8 cellular contexts compared by ENCODE assay signal in the genomic region with DNA sequence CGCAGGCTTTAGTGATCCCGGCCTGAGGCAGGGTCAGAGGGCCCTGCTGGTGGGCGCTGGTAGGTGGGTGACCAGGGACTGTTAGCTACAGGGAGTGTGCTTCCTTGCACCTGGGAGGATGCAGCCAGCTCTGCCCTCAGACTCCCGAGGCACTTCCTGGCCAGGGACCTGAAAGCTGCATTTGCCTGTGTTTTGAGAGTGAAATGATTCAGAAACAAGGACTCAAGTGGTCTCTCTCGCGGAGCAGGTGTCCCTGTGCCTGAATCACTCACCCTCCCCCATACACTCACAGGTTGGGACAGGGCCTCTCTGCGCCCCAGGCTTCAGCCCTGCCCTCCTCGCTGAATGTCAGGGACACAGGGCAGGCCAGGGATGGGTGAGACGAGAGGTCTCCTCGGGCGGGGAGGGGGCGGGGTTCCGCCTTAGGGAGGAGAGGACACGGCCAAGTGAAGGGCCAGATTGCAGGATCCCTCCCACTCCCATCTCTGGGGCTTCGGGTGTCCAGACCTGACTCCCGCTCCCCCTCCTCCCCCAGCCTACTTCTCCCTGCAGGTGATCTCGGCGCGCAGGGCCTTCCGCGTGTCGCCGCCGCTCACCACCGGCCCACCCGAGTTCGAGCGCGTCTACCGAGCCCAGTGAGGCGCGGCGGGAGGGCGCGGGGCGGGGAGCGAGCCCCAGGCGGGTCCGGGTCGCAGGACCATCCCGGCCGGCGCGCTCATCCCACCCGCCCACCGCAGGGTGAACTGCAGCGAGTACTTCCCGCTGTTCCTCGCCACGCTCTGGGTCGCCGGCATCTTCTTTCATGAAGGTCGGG. TPM values are rescaled to one million over a fixed set of nuclear protein-coding genes. Genes with fewer than 3 reads are reported as not detected.
DNase-seq lines count a peak whose midpoint lies in the region; ATAC-seq and TF ChIP-seq lines count a peak whose summit lies in the region.

No MANE protein-coding gene starts in this region.

- H3K27me3 Mint-ChIP-seq in activated B cell treated with CpG ODN at 0.5 μM for 24 hours = no peaks in the 10 kb centered on the region

- CTCF ChIA-PET in activated B cell treated with CpG ODN at 0.5 μM for 24 hours (lab: Charles Lee) = interaction anchor here (1.4 kb wide), 1 partner anchor 33 kb away, joined by 9 read pairs; no protein-coding TSS in a partner anchor

- H3K27me3 ChIP-seq in HUES6 (ENCODE audit: control insufficient read depth, insufficient read depth, low read length) (no peaks in the 10 kb centered on the region), heart left ventricle (no peaks in the 10 kb centered on the region), sigmoid colon (no peaks in the 10 kb centered on the region)

- peaks cover 23% of the 10 kb centered on the region for H3K36me3 Mint-ChIP-seq in activated B cell treated with CpG ODN at 0.5 μM for 24 hours (ENCODE audit: low read depth)

- ATAC-seq in activated B cell treated with CpG ODN at 0.5 μM for 24 hours (ENCODE audit: low read depth) (no peak), heart left ventricle (peak in 1 of 4 donors; percentile 1)

- peak overlapping the region; percentile 64 for H3K4me3 Mint-ChIP-seq in activated B cell treated with CpG ODN at 0.5 μM for 24 hours

- peak; percentile 62 for DNase-seq in DMS 273 (lab: John Stamatoyannopoulos, UW; ENCODE audit: unreplicated experiment)
- no peak for DNase-seq in DMS 273 treated with DMSO at 0.1 percent for 48 hours (lab: John Stamatoyannopoulos, UW)
- DNase-seq in activated B cell treated with CpG ODN at 0.5 μM for 24 hours = no peak
- peak in 2 of 5 donors; percentile 35 to 52 for DNase-seq in heart left ventricle
- DNase-seq in sigmoid colon = peak; percentile 70
- no peak for DNase-seq in GM03348 (ENCODE audit: low spot score)
- no peak for DNase-seq in KBM-7

- TF ChIP-seq POLR2A in heart left ventricle (IDR thresholded peaks at IDR 0.05) (no peak), sigmoid colon (IDR thresholded peaks at IDR 0.05) (no peak)

- TF ChIP-seq CTCF in activated B cell treated with CpG ODN at 0.5 μM for 24 hours (IDR thresholded peaks at IDR 0.05) (no peak), heart left ventricle (IDR thresholded peaks at IDR 0.05) (no peak), sigmoid colon (IDR thresholded peaks at IDR 0.05) (no peak)

- H3K9me3 Mint-ChIP-seq in activated B cell treated with CpG ODN at 0.5 μM for 24 hours = no peaks in the 10 kb centered on the region

- H3K4me1 ChIP-seq in HUES6 (ENCODE audit: control insufficient read depth, insufficient read depth, low read length) = peaks cover 17% of the 10 kb centered on the region
- peaks cover 5 to 58% (median 49%) of the 10 kb centered on the region in 12 donors for H3K4me1 ChIP-seq in heart left ventricle
- peaks cover 0 to 40% (median 33%) of the 10 kb centered on the region in 4 donors for H3K4me1 ChIP-seq in sigmoid colon

- intact Hi-C loops in activated B cell treated with CpG ODN at 0.5 μM for 24 hours (cut with micrococcal nuclease) (loop anchor here (5.0 to 10.0 kb wide), 3 partner anchors 118 to 277 kb away; partner anchors contain the start of genes HNRNPH1 and RNF130), heart left ventricle (cut with DNase I) (loop anchor here in 5 of 10 donors (2.0 to 5.0 kb wide), 3 partner anchors 30 to 33 kb away; no protein-coding TSS in a partner anchor), sigmoid colon (cut with DNase I) (loop anchor here (5.0 kb wide), 1 partner anchor 118 kb away; no protein-coding TSS in a partner anchor)

- H3K4me1 Mint-ChIP-seq in activated B cell treated with CpG ODN at 0.5 μM for 24 hours = peaks cover 29% of the 10 kb centered on the region

- in situ Hi-C loops in KBM-7 (cut with MboI; ENCODE audit: low pct_unique_long_range_greater_than_20kb, low sequenced_read_pairs) = no loop called here

- POLR2A ChIA-PET in activated B cell treated with CpG ODN at 0.5 μM for 24 hours (lab: Charles Lee) = interaction anchor here (0.6 to 3.3 kb wide), 8 partner anchors 9 to 170 kb away, joined by 3 to 16 read pairs (median 4); partner anchors contain the start of genes MAML1 and SQSTM1

- TF ChIP-seq EP300 in sigmoid colon (IDR thresholded peaks at IDR 0.05) = no peak

- peak overlapping the region; percentile 82 for H3K9ac ChIP-seq in HUES6 (ENCODE audit: low read length)

- peak overlapping the region; percentile 12 for H3K27ac Mint-ChIP-seq in activated B cell treated with CpG ODN at 0.5 μM for 24 hours

- H3K9me3 ChIP-seq in HUES6 (ENCODE audit: control insufficient read depth, insufficient read depth, low read depth, low read length) (no peaks in the 10 kb centered on the region), heart left ventricle (no peaks in the 10 kb centered on the region), sigmoid colon (no peaks in the 10 kb centered on the region)

- peak overlapping the region; percentile 93 for H3K4me3 ChIP-seq in HUES6 (ENCODE audit: low read depth, low read length)
- H3K4me3 ChIP-seq in heart left ventricle = peak overlapping the region; percentile 46 to 82 (median 68)
- peak overlapping the region; percentile 38 to 67 (median 63) for H3K4me3 ChIP-seq in sigmoid colon

- H3K36me3 ChIP-seq in HUES6 (ENCODE audit: control insufficient read depth, insufficient read depth, low read length) (peaks cover 32% of the 10 kb centered on the region), heart left ventricle (peaks cover 7 to 34% (median 32%) of the 10 kb centered on the region in 9 donors), sigmoid colon (peaks cover 28 to 32% (median 31%) of the 10 kb centered on the region in 4 donors)

- H3K27ac ChIP-seq in HUES6 (ENCODE audit: low read depth, low read length) (peak overlapping the region; percentile 51; the same call in 1 of the 2 replicates), heart left ventricle (peak overlapping the region; percentile 63 to 95 (median 86)), sigmoid colon (peak overlapping the region; percentile 82 to 87 (median 84))

- 11 to 38% (median 19%) methylated on average over 13 to 53 of the region's 53 CpGs for WGBS in heart left ventricle, 4 donors
- 5 to 11% methylated on average over 53 of the region's 53 CpGs for WGBS in sigmoid colon, 2 donors

RNA-seq across cellular contexts. Expression of gene LTC4S, which starts 1.5 kb away (rescaled TPM):
- total RNA-seq in activated B cell treated with CpG ODN at 0.5 μM for 24 hours = 2.6 and 2.7 TPM in 2 replicates
- 10 to 100 TPM in 4 of 9 donors, 1 to 10 TPM in 5; 4.5 to 16.7 (median 9.5) TPM for total RNA-seq in heart left ventricle
- polyA plus RNA-seq in heart left ventricle = 10 to 100 TPM in 1 of 2 donors, 1 to 10 TPM in 1; 3.3 to 13.8 TPM
- 1 to 10 TPM; 1.5 to 6.1 (median 5.4) TPM for total RNA-seq in sigmoid colon
- 1 to 10 TPM in 2 of 3 donors, not detected in 1; 2.6 to 3.6 TPM for polyA plus RNA-seq in sigmoid colon

RNA-seq across cellular contexts. Expression of gene MGAT4B, which starts 11.4 kb away (rescaled TPM):
- 73.6 and 85.3 TPM in 2 replicates for total RNA-seq in activated B cell treated with CpG ODN at 0.5 μM for 24 hours
- 100 to 1,000 TPM in 6 of 9 donors, 10 to 100 TPM in 3; 84.2 to 209 (median 112) TPM for total RNA-seq in heart left ventricle
- polyA plus RNA-seq in heart left ventricle = 10 to 100 TPM; 49.6 to 89.7 TPM
- total RNA-seq in sigmoid colon = 10 to 100 TPM; 27.8 to 56.8 (median 31.5) TPM
- 100 to 1,000 TPM; 184 to 241 (median 232) TPM for polyA plus RNA-seq in sigmoid colon

RNA-seq across cellular contexts. Expression of gene SQSTM1, which starts 25.4 kb away (rescaled TPM):
- total RNA-seq in activated B cell treated with CpG ODN at 0.5 μM for 24 hours = 243 and 252 TPM in 2 replicates
- 100 to 1,000 TPM; 266 to 747 (median 402) TPM for total RNA-seq in heart left ventricle
- polyA plus RNA-seq in heart left ventricle = 100 to 1,000 TPM; 177 to 266 TPM
- total RNA-seq in sigmoid colon = 100 to 1,000 TPM; 287 to 443 (median 386) TPM
- polyA plus RNA-seq in sigmoid colon = 100 to 1,000 TPM; 168 to 301 (median 203) TPM

Comparison
In these comparisons a context has a peak if more than half of its experiments do, and no peak if none do; other contexts are left out.
1. DNase-seq: peak in DMS 273 (single experiment) and sigmoid colon (single experiment); none in DMS 273 treated with DMSO at 0.1 percent for 48 hours (single experiment), activated B cell treated with CpG ODN at 0.5 μM for 24 hours (single experiment), GM03348 (single experiment) and KBM-7 (single experiment).
2. Peak in every context shown above with its lines, with median percentiles within 50 percentile points of each other: H3K27ac ChIP-seq and H3K4me3 ChIP-seq.